ENCODE assay signal across 29 cellular contexts in genomic region chr16:77387810-77388209, GRCh38. TPM values are rescaled to one million over a fixed set of nuclear protein-coding genes. Genes with fewer than 3 reads are reported as not detected.
DNase-seq lines count a peak whose midpoint lies in the region; ATAC-seq and TF ChIP-seq lines count a peak whose summit lies in the region.
"Had no signal": no experiment of that assay in that cellular context is flagged by ENCODE, and none has a peak within 500 bp of the region (broad histone marks: within the 10 kb centered on the region; RNA-seq: fewer than 3 reads in every experiment).

No MANE protein-coding gene starts in this region.

- H3K27me3 ChIP-seq in PC-3 (ENCODE audit: low read length) = peaks cover 23% of the 10 kb centered on the region; the same call in 1 of the 2 replicates
- H3K27me3 ChIP-seq: gastroesophageal sphincter, ovary, SJCRH30, upper lobe of left lung had no signal

- no peak for TF ChIP-seq CTCF in PC-3 (conservative IDR thresholded peaks at IDR 0.05; ENCODE audit: low read depth, low read length)
- TF ChIP-seq CTCF in RWPE1 (conservative IDR thresholded peaks at IDR 0.05; ENCODE audit: low read depth) = no peak

- no peaks in the 10 kb centered on the region for H3F3A ChIP-seq in PC-3 (ENCODE audit: low read length, unreplicated experiment)

- 0 out of 2 replicates have a peak, but pooled peaks cover 2% of the 10 kb centered on the region for H3K4me1 ChIP-seq in PC-3 (ENCODE audit: insufficient read depth, low read length)
- H3K4me1 ChIP-seq: gastroesophageal sphincter, left ventricle myocardium inferior, SJCRH30, upper lobe of left lung had no signal

- ATAC-seq in PC-3 (no peak), HG02884 (IDR thresholded peaks at IDR 0.05; ENCODE audit: unreplicated experiment) (no peak)
- ATAC-seq: gastroesophageal sphincter; GM12878; stimulated activated effector memory CD8-positive, alpha-beta T cell treated with anti-CD3 and anti-CD28 coated beads, Interleukin-12 subunit alpha, Interleukin-12 subunit beta, amount 100 ng/mL, for 72 hours had no signal

- CTCF ChIA-PET in PC-3 (lab: Charles Lee) = no interaction called here
- CTCF ChIA-PET in RWPE1 (lab: Yijun Ruan, JAX) = interaction anchor here (0.6 kb wide), 1 partner anchor 17 kb away, joined by 3 read pairs; no protein-coding TSS in a partner anchor

- intact Hi-C loops in PC-3 (cut with micrococcal nuclease) = no loop called here

- H3K36me3 ChIP-seq in PC-3 (ENCODE audit: low read depth, low read length) = no peaks in the 10 kb centered on the region
- H3K36me3 ChIP-seq: gastroesophageal sphincter, left ventricle myocardium inferior, ovary, SJCRH30, upper lobe of left lung, WERI-Rb-1 had no signal

- no peak overlapping the region for H2AFZ ChIP-seq in PC-3 (ENCODE audit: low read length)

- H3K9me3 ChIP-seq in PC-3 (ENCODE audit: low read length) = no peaks in the 10 kb centered on the region
- H3K9me3 ChIP-seq: gastroesophageal sphincter, left ventricle myocardium inferior, ovary, SJCRH30, upper lobe of left lung had no signal

- DNase-seq in SIG-M5 treated with dmso at 0.1 percent for 504 hours (lab: John Stamatoyannopoulos, UW; ENCODE audit: unreplicated experiment) (peak; percentile 52), SIG-M5 (lab: John Stamatoyannopoulos, UW) (no peak), PC-3 (peak; percentile 53), iPS-NIHi7 (ENCODE audit: extremely low spot score) (peak; percentile 26), NCI-H2196 treated with DMSO at 0.1 percent for 48 hours (lab: John Stamatoyannopoulos, UW; ENCODE audit: unreplicated experiment) (no peak), NCI-H1105 (lab: John Stamatoyannopoulos, UW) (no peak), RWPE1 (ENCODE audit: low spot score) (no peak)
- DNase-seq: activated CD4-positive, alpha-beta T cell treated with anti-CD3 and anti-CD28 coated beads for 48 hours; amygdala; CD4-positive, CD25-positive, alpha-beta regulatory T cell; EL; hippocampal formation; Karpas-422; left ventricle myocardium inferior; mesenchymal stem cell; NCI-H1694; NCI-H2171 treated with DMSO at 0.1 percent for 48 hours; NCI-H69; ovary; SJCRH30; stimulated activated CD4-positive, alpha-beta T cell treated with anti-CD3 and anti-CD28 coated beads, Interleukin-15, amount 100 ng/mL, for 24 hours; SW 1271; T-helper 9 cell; upper lobe of left lung; WERI-Rb-1 had no signal

- no peaks in the 10 kb centered on the region for H3K79me2 ChIP-seq in PC-3 (ENCODE audit: low read length)

- H3K4me3 ChIP-seq in PC-3 (ENCODE audit: low read length) = no peak overlapping the region
- H3K4me3 ChIP-seq: gastroesophageal sphincter, GM12878, left ventricle myocardium inferior, ovary, SJCRH30, upper lobe of left lung had no signal

- H3K9me2 ChIP-seq in PC-3 (replicated peaks; ENCODE audit: low read length) = no peaks in the 10 kb centered on the region

- no peaks in the 10 kb centered on the region for H4K20me1 ChIP-seq in PC-3 (ENCODE audit: low read length)

- H3K9ac ChIP-seq in PC-3 (ENCODE audit: low read length) = no peak overlapping the region

- BruUV-seq in PC-3 (replicated peaks; lab: Mats Ljungman, UMichigan) = no TSS peak

- H3K4me2 ChIP-seq in PC-3 (ENCODE audit: low read length) = no peak overlapping the region

- H3K27ac ChIP-seq in PC-3 (ENCODE audit: low read length) = no peak overlapping the region
- H3K27ac ChIP-seq in RWPE1 = no peak overlapping the region
- H3K27ac ChIP-seq: gastroesophageal sphincter, left ventricle myocardium inferior, ovary, SJCRH30, upper lobe of left lung, WERI-Rb-1 had no signal

- POLR2A ChIA-PET in PC-3 (lab: Charles Lee; ENCODE audit: unreplicated experiment) = no interaction called here
- POLR2A ChIA-PET in RWPE1 (lab: Yijun Ruan, JAX; ENCODE audit: low non-redundant PET) = no interaction called here

RNA-seq across cellular contexts. Expression of gene ADAMTS18, which starts 47.0 kb away (rescaled TPM):
- total RNA-seq in PC-3 (2014; rRNA removed) = not detected in 2 replicates
- total RNA-seq: CD4-positive, CD25-positive, alpha-beta regulatory T cell; GM12878; left ventricle myocardium inferior had no signal

Comparison
In these comparisons a context has a peak if more than half of its experiments do, and no peak if none do; other contexts are left out.
1. DNase-seq: peak in SIG-M5 treated with dmso at 0.1 percent for 504 hours (single experiment), PC-3 (single experiment) and iPS-NIHi7 (single experiment); none in SIG-M5 (single experiment), NCI-H2196 treated with DMSO at 0.1 percent for 48 hours (single experiment), NCI-H1105 (single experiment) and RWPE1 (single experiment).